9 cellular contexts compared by ENCODE assay signal in the genomic region with DNA sequence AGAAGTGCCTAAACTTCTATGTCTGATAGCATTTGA. TPM values are rescaled to one million over a fixed set of nuclear protein-coding genes. Genes with fewer than 3 reads are reported as not detected.
DNase-seq lines count a peak whose midpoint lies in the region; ATAC-seq and TF ChIP-seq lines count a peak whose summit lies in the region.
"Had no signal": no experiment of that assay in that cellular context is flagged by ENCODE, and none has a peak within 500 bp of the region (broad histone marks: within the 10 kb centered on the region; RNA-seq: fewer than 3 reads in every experiment).

A gene (plus strand): TSS at position 17 of the 36 bp plus-strand sequence. CDS start 127 bp downstream, outside the sequence.

- TF ChIP-seq CTCF in OCI-LY1 (IDR thresholded peaks at IDR 0.05; ENCODE audit: low read length) (no peak), psoas muscle (IDR thresholded peaks at IDR 0.05) (no peak)

- H3K9me3 ChIP-seq in OCI-LY1 (ENCODE audit: low read length), result no peaks in the 10 kb centered on the region
- H3K9me3 ChIP-seq in effector memory CD4-positive, alpha-beta T cell (ENCODE audit: control insufficient read depth, low read length), result no peaks in the 10 kb centered on the region
- H3K9me3 ChIP-seq in psoas muscle, result no peaks in the 10 kb centered on the region

- peaks cover 22% of the 10 kb centered on the region for H3K79me2 ChIP-seq in OCI-LY1 (ENCODE audit: insufficient read depth, low read length)

- H4K20me1 ChIP-seq in OCI-LY1 (ENCODE audit: insufficient read depth, low read length), result no peaks in the 10 kb centered on the region

- H3K4me3 ChIP-seq in GM08714 (ENCODE audit: low read length) (peak within 1 kb of the TSS; percentile 30; the same call in 1 of the 2 replicates), OCI-LY1 (ENCODE audit: low read depth, low read length, poor library complexity, severe bottlenecking) (peak within 1 kb of the TSS; percentile 57), psoas muscle (peak within 1 kb of the TSS; percentile 72)
- peak within 1 kb of the TSS; percentile 13 for H3K4me3 ChIP-seq in effector memory CD4-positive, alpha-beta T cell (ENCODE audit: insufficient read depth, low read depth, low read length, poor library complexity, severe bottlenecking)

- ATAC-seq in psoas muscle (no peak), HG02938 (IDR thresholded peaks at IDR 0.05; ENCODE audit: unreplicated experiment) (no peak)

- peaks cover 38% of the 10 kb centered on the region for H3K4me1 ChIP-seq in OCI-LY1 (ENCODE audit: insufficient read depth, low read length, severe bottlenecking)
- no peaks in the 10 kb centered on the region for H3K4me1 ChIP-seq in effector memory CD4-positive, alpha-beta T cell (ENCODE audit: control insufficient read depth, insufficient read depth, low read length, poor library complexity, severe bottlenecking)
- H3K4me1 ChIP-seq in psoas muscle, result peaks cover 46% of the 10 kb centered on the region

- H3K9ac ChIP-seq in OCI-LY1 (ENCODE audit: low read length), result peak within 1 kb of the TSS; percentile 43

- DNase-seq in effector memory CD4-positive, alpha-beta T cell, result no peak
- no peak for DNase-seq in psoas muscle
- no peak for DNase-seq in activated CD4-positive, CD25-positive, alpha-beta regulatory T cell (lab: John Stamatoyannopoulos, UW)
- DNase-seq in effector CD8-positive, alpha-beta T cell (lab: John Stamatoyannopoulos, UW), result no peak
- DNase-seq: NCI-H510A, SHP77 had no signal

- no peaks in the 10 kb centered on the region for H3K9me2 ChIP-seq in OCI-LY1 (ENCODE audit: low read depth, low read length)

- H3K27ac ChIP-seq in OCI-LY1 (ENCODE audit: low read depth, low read length, poor library complexity, severe bottlenecking) (peak within 1 kb of the TSS; percentile 73), psoas muscle (peak within 1 kb of the TSS; percentile 91)
- H3K27ac ChIP-seq in effector memory CD4-positive, alpha-beta T cell (ENCODE audit: insufficient read depth, low read length, poor library complexity, severe bottlenecking), result no peak within 1 kb of the TSS

- intact Hi-C loops in psoas muscle (cut with DNase I), result loop anchor here in 1 of 2 donors (5.0 kb wide), 1 partner anchor 269 kb away; no protein-coding TSS in a partner anchor

- H3K27me3 ChIP-seq in OCI-LY1 (ENCODE audit: insufficient read depth, low read length) (no peaks in the 10 kb centered on the region), psoas muscle (ENCODE audit: insufficient read depth in 3 of 3, low read length in 2 of 3) (no peaks in the 10 kb centered on the region)
- H3K27me3 ChIP-seq in effector memory CD4-positive, alpha-beta T cell (replicated peaks; ENCODE audit: control insufficient read depth, insufficient read depth, low read length, poor library complexity, severe bottlenecking), result no peaks in the 10 kb centered on the region

- H3K36me3 ChIP-seq in OCI-LY1 (ENCODE audit: insufficient read depth, low read length) (no peaks in the 10 kb centered on the region), psoas muscle (ENCODE audit: insufficient read depth in 1 of 2, low read depth in 1 of 2) (peaks cover 0 to 6% of the 10 kb centered on the region in 2 donors)
- no peaks in the 10 kb centered on the region for H3K36me3 ChIP-seq in effector memory CD4-positive, alpha-beta T cell (ENCODE audit: control insufficient read depth, insufficient read depth, low read length)

- no peak within 1 kb of the TSS for H2AFZ ChIP-seq in OCI-LY1 (ENCODE audit: low read length)

- peak within 1 kb of the TSS; percentile 57 for H3K4me2 ChIP-seq in OCI-LY1 (ENCODE audit: low read length)

- no peaks in the 10 kb centered on the region for H3F3A ChIP-seq in OCI-LY1 (ENCODE audit: insufficient read depth, low read length)

RNA-seq across cellular contexts. Expression of the gene that starts here (rescaled TPM):
- total RNA-seq in psoas muscle, result 10 to 100 TPM in 3 of 4 donors, 1 to 10 TPM in 1; 9.6 to 83.0 (median 20.0) TPM
- polyA plus RNA-seq in psoas muscle, result 10 to 100 TPM in 2 of 3 donors, 1 to 10 TPM in 1; 1.4 to 13.7 (median 13.1) TPM

Comparison
In these comparisons a context has a peak if more than half of its experiments do, and no peak if none do; other contexts are left out.
1. H3K4me3 ChIP-seq: peak in every context shown above with its lines; median percentile 72 in psoas muscle; 57 in OCI-LY1; 30 in GM08714; 13 in effector memory CD4-positive, alpha-beta T cell.